Comparison of ENCODE assay signal across 1 cellular context in the genomic region with DNA sequence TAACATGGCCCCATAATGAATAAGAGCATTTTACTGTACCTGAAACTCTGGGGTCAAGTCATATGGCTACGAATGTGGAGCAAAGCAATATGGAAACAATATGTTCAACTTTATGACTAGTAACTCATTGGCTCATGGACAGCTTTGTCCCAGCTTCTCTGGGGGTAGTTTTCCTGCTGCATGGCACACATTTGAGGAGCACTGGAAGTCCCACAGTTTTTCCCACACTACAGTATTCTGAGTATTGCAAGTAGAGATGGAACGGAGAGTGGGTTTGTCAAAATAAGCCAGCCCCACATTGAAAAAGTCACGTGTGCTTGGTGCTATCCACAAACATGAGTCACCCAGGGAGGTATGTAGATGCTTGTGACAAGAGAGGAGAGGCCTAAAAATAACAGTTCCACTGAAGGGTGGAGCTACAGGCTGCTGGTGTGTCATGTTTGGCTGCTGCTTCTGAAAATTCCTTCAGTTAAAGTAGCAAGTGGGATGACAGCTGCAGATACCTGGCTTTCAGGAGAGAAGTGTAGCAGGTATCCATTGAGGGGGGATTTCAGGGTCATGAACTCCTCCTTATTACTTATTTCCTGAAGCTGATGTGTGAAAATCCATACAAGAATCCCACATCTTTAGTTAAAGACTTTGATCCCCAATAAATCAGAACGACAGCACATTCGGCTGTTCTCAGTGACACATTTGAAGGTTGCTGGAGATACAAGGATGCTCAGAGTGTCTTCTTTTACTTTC.
TF ChIP-seq lines count a peak whose summit lies in the region.

No MANE protein-coding gene starts in this region.

TF ChIP-seq in HEK293, 187 proteins besides CTCF, POLR2A, EP300 and RAD21 (continued from another document):
- TF ChIP-seq, protein P1, sequence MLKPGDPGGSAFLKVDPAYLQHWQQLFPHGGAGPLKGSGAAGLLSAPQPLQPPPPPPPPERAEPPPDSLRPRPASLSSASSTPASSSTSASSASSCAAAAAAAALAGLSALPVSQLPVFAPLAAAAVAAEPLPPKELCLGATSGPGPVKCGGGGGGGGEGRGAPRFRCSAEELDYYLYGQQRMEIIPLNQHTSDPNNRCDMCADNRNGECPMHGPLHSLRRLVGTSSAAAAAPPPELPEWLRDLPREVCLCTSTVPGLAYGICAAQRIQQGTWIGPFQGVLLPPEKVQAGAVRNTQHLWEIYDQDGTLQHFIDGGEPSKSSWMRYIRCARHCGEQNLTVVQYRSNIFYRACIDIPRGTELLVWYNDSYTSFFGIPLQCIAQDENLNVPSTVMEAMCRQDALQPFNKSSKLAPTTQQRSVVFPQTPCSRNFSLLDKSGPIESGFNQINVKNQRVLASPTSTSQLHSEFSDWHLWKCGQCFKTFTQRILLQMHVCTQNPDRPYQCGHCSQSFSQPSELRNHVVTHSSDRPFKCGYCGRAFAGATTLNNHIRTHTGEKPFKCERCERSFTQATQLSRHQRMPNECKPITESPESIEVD (tag by site-specific recombination; IDR thresholded peaks at IDR 0.05): no peak
- no peak for TF ChIP-seq ZNF311 (tag by site-specific recombination; IDR thresholded peaks at IDR 0.05; ENCODE audit: borderline replicate concordance)
- TF ChIP-seq ZNF114 (tag by site-specific recombination; IDR thresholded peaks at IDR 0.05): no peak
- 0 out of 2 replicates have a peak, but pooled peaks have one; percentile 13 for TF ChIP-seq SP2 (tag by site-specific recombination; IDR thresholded peaks at IDR 0.05)
- TF ChIP-seq ZNF394 (tag by site-specific recombination; IDR thresholded peaks at IDR 0.05; ENCODE audit: borderline replicate concordance): no peak
- TF ChIP-seq, protein P2, sequence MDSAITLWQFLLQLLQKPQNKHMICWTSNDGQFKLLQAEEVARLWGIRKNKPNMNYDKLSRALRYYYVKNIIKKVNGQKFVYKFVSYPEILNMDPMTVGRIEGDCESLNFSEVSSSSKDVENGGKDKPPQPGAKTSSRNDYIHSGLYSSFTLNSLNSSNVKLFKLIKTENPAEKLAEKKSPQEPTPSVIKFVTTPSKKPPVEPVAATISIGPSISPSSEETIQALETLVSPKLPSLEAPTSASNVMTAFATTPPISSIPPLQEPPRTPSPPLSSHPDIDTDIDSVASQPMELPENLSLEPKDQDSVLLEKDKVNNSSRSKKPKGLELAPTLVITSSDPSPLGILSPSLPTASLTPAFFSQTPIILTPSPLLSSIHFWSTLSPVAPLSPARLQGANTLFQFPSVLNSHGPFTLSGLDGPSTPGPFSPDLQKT (IDR thresholded peaks at IDR 0.05; ENCODE audit: borderline replicate concordance, low read depth, low read length): no peak
- TF ChIP-seq, protein P3, sequence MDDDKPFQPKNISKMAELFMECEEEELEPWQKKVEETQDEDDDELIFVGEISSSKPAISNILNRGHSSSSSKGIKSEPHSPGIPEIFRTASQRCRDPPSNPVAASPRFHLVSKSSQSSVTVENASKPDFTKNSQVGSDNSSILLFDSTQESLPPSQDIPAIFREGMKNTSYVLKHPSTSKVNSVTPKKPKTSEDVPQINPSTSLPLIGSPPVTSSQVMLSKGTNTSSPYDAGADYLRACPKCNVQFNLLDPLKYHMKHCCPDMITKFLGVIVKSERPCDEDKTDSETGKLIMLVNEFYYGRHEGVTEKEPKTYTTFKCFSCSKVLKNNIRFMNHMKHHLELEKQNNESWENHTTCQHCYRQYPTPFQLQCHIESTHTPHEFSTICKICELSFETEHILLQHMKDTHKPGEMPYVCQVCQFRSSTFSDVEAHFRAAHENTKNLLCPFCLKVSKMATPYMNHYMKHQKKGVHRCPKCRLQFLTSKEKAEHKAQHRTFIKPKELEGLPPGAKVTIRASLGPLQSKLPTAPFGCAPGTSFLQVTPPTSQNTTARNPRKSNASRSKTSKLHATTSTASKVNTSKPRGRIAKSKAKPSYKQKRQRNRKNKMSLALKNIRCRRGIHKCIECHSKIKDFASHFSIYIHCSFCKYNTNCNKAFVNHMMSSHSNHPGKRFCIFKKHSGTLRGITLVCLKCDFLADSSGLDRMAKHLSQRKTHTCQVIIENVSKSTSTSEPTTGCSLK (tag by site-specific recombination; IDR thresholded peaks at IDR 0.05): no peak
- no peak for TF ChIP-seq ZNF2 (tag by site-specific recombination; IDR thresholded peaks at IDR 0.05)
- TF ChIP-seq ZNF239 (tag by site-specific recombination; IDR thresholded peaks at IDR 0.05): no peak
- no peak for TF ChIP-seq ZNF707 (tag by site-specific recombination; IDR thresholded peaks at IDR 0.05)
- TF ChIP-seq, protein P4, sequence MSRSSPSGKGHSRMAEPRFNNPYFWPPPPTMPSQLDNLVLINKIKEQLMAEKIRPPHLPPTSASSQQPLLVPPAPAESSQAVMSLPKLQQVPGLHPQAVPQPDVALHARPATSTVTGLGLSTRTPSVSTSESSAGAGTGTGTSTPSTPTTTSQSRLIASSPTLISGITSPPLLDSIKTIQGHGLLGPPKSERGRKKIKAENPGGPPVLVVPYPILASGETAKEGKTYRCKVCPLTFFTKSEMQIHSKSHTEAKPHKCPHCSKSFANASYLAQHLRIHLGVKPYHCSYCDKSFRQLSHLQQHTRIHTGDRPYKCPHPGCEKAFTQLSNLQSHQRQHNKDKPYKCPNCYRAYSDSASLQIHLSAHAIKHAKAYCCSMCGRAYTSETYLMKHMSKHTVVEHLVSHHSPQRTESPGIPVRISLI (tag by site-specific recombination; IDR thresholded peaks at IDR 0.05): no peak
- no peak for TF ChIP-seq KLF16 (tag by site-specific recombination; IDR thresholded peaks at IDR 0.05)
- TF ChIP-seq ZNF623 (tag by site-specific recombination; IDR thresholded peaks at IDR 0.05): no peak
- TF ChIP-seq ZNF292 (tag by site-specific recombination; IDR thresholded peaks at IDR 0.05; ENCODE audit: borderline replicate concordance, low read depth): no peak
- TF ChIP-seq ZNF530 (tag by site-specific recombination; IDR thresholded peaks at IDR 0.05; ENCODE audit: low read depth): no peak
- TF ChIP-seq MZF1 (tag by site-specific recombination; IDR thresholded peaks at IDR 0.05; ENCODE audit: borderline replicate concordance): peak; percentile 66; the same call in 1 of the 2 replicates
- no peak for TF ChIP-seq MYNN (tag by site-specific recombination; IDR thresholded peaks at IDR 0.05; ENCODE audit: borderline replicate concordance)
- TF ChIP-seq BCL11A (tag by site-specific recombination; IDR thresholded peaks at IDR 0.05; ENCODE audit: low read depth): no peak
- no peak for TF ChIP-seq ZNF169 (tag by site-specific recombination; IDR thresholded peaks at IDR 0.05)
- TF ChIP-seq ZNF214 (tag by site-specific recombination; IDR thresholded peaks at IDR 0.05; ENCODE audit: borderline replicate concordance): no peak
- TF ChIP-seq SP7 (tag by site-specific recombination; IDR thresholded peaks at IDR 0.05): peak; percentile 57
- TF ChIP-seq ZNF112 (tag by site-specific recombination; IDR thresholded peaks at IDR 0.05): no peak
- TF ChIP-seq, protein P5, sequence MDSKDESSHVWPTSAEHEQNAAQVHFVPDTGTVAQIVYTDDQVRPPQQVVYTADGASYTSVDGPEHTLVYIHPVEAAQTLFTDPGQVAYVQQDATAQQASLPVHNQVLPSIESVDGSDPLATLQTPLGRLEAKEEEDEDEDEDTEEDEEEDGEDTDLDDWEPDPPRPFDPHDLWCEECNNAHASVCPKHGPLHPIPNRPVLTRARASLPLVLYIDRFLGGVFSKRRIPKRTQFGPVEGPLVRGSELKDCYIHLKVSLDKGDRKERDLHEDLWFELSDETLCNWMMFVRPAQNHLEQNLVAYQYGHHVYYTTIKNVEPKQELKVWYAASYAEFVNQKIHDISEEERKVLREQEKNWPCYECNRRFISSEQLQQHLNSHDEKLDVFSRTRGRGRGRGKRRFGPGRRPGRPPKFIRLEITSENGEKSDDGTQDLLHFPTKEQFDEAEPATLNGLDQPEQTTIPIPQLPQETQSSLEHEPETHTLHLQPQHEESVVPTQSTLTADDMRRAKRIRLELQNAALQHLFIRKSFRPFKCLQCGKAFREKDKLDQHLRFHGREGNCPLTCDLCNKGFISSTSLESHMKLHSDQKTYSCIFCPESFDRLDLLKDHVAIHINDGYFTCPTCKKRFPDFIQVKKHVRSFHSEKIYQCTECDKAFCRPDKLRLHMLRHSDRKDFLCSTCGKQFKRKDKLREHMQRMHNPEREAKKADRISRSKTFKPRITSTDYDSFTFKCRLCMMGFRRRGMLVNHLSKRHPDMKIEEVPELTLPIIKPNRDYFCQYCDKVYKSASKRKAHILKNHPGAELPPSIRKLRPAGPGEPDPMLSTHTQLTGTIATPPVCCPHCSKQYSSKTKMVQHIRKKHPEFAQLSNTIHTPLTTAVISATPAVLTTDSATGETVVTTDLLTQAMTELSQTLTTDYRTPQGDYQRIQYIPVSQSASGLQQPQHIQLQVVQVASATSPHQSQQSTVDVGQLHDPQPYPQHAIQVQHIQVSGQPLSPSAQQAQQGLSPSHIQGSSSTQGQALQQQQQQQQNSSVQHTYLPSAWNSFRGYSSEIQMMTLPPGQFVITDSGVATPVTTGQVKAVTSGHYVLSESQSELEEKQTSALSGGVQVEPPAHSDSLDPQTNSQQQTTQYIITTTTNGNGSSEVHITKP (tag by site-specific recombination; IDR thresholded peaks at IDR 0.05): peak; percentile 60; the same call in 1 of the 2 replicates
- no peak for TF ChIP-seq GLI2 (tag by site-specific recombination; IDR thresholded peaks at IDR 0.05; ENCODE audit: borderline replicate concordance, low read depth)
- TF ChIP-seq ZNF677 (tag by site-specific recombination; IDR thresholded peaks at IDR 0.05): no peak
- no peak for TF ChIP-seq ZNF544 (tag by site-specific recombination; IDR thresholded peaks at IDR 0.05)
- 0 out of 2 replicates have a peak, but pooled peaks have one; percentile 16 for TF ChIP-seq ZNF350 (tag by site-specific recombination; IDR thresholded peaks at IDR 0.05)
- no peak for TF ChIP-seq ZNF23 (tag by site-specific recombination; IDR thresholded peaks at IDR 0.05; ENCODE audit: borderline replicate concordance)
- TF ChIP-seq ZNF792 (tag by site-specific recombination; IDR thresholded peaks at IDR 0.05): no peak
